Comparison of ENCODE assay signal across 1 cellular context in the genomic region with DNA sequence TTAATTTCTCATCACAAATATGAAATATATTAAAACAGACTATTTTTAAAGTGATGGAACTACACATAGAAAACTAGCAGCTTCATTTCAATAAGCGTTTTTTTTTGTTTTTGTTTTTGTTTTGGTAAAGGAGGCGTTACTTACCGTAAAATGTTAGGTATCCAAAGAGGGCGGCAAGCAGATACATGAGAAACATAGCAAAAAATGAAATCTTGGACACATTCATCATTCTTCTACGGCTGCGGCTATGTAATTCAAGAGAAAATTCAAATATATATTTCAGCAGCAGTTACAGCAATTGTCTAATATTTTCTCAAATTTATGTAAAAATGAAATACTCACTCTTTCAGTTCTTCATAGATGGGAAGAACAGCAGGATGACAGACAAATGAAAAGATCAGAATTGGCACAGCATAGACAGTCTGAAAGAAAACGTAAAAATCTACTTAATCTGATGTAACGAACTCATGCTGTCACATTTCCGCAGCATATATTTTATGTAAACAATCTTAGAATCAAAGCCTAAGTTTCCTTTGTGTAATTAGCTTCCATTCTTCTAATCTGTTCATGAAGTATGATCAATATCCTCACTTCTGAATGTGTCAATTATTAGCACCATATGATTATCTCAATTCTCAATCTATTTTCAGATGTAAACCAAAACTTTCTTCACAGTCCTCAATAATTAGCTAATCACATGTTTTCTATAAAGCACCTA.
A peak's percentile ranks its signal among the peaks of the same experiment; 100 is the strongest.
TF ChIP-seq lines count a peak whose summit lies in the region.

No MANE protein-coding gene starts in this region.

TF ChIP-seq in K562, 482 proteins besides CTCF, POLR2A, EP300 and RAD21:
- TF ChIP-seq KHSRP (IDR thresholded peaks at IDR 0.05) (0 out of 2 replicates have a peak, but pooled peaks have one; percentile 8), ILF3 (IDR thresholded peaks at IDR 0.05; ENCODE audit: borderline replicate concordance) (0 out of 2 replicates have a peak, but pooled peaks have one; percentile 25), HNRNPUL1 (IDR thresholded peaks at IDR 0.05; ENCODE audit: low read length) (no peak), CSDE1 (IDR thresholded peaks at IDR 0.05) (no peak), ZKSCAN1 (IDR thresholded peaks at IDR 0.05; ENCODE audit: low read depth, low read length) (no peak), RBFOX2 (IDR thresholded peaks at IDR 0.05; ENCODE audit: low read depth, low read length) (peak; percentile 52; the same call in 1 of the 2 replicates), ZFX (CRISPR knock-in tag; IDR thresholded peaks at IDR 0.05) (no peak), ZNF212 (CRISPR knock-in tag; IDR thresholded peaks at IDR 0.05) (no peak), ZNF717 (CRISPR knock-in tag; IDR thresholded peaks at IDR 0.05) (0 out of 2 replicates have a peak, but pooled peaks have one; percentile 27), PTTG1 (tag; IDR thresholded peaks at IDR 0.05; ENCODE audit: low read depth) (no peak), SUPT5H (IDR thresholded peaks at IDR 0.05) (0 out of 2 replicates have a peak, but pooled peaks have one; percentile 45), TEAD1 (CRISPR knock-in tag; IDR thresholded peaks at IDR 0.05) (0 out of 4 replicates have a peak, but pooled peaks of 1 of the 2 experiments have one; percentile 30), POLR2AphosphoS5 (IDR thresholded peaks at IDR 0.05; ENCODE audit: control insufficient read depth, insufficient read depth, low read depth, low read length) (0 out of 2 replicates have a peak, but pooled peaks have one; percentile 27), THRAP3 (IDR thresholded peaks at IDR 0.05; ENCODE audit: borderline replicate concordance) (no peak), ZNF778 (CRISPR knock-in tag; IDR thresholded peaks at IDR 0.05) (no peak), MAFG (tag; conservative IDR thresholded peaks at IDR 0.05) (no peak), MEIS2 (IDR thresholded peaks at IDR 0.05; ENCODE audit: partially characterized antibody) (no peak), FOXJ2 (tag; IDR thresholded peaks at IDR 0.05) (no peak), POLR2B (IDR thresholded peaks at IDR 0.05; ENCODE audit: low read depth, partially characterized antibody) (peak; percentile 43), ZNF551 (CRISPR knock-in tag; IDR thresholded peaks at IDR 0.05) (no peak), SMAD3 (CRISPR knock-in tag; conservative IDR thresholded peaks at IDR 0.05) (peak; percentile 78; the same call in 1 of the 2 replicates), ZNF24 (IDR thresholded peaks at IDR 0.05) (no peak), RCOR1 (IDR thresholded peaks at IDR 0.05; ENCODE audit: borderline replicate concordance in 1 of 2, low read depth in 2 of 2, low read length in 2 of 2) (no peak), POLR2G (IDR thresholded peaks at IDR 0.05; ENCODE audit: low read depth, low read length) (peak; percentile 48; the same call in 1 of the 2 replicates), ZNF384 (IDR thresholded peaks at IDR 0.05; ENCODE audit: low read depth, low read length) (no peak), HDAC8 (tag; IDR thresholded peaks at IDR 0.05) (no peak), CBX8 (IDR thresholded peaks at IDR 0.05; ENCODE audit: borderline replicate concordance, extremely low read depth, low read depth, low read length, poor library complexity, severe bottlenecking) (no peak), NFXL1 (CRISPR knock-in tag; IDR thresholded peaks at IDR 0.05) (0 out of 2 replicates have a peak, but pooled peaks have one; percentile 45)
- TF ChIP-seq, protein P1, sequence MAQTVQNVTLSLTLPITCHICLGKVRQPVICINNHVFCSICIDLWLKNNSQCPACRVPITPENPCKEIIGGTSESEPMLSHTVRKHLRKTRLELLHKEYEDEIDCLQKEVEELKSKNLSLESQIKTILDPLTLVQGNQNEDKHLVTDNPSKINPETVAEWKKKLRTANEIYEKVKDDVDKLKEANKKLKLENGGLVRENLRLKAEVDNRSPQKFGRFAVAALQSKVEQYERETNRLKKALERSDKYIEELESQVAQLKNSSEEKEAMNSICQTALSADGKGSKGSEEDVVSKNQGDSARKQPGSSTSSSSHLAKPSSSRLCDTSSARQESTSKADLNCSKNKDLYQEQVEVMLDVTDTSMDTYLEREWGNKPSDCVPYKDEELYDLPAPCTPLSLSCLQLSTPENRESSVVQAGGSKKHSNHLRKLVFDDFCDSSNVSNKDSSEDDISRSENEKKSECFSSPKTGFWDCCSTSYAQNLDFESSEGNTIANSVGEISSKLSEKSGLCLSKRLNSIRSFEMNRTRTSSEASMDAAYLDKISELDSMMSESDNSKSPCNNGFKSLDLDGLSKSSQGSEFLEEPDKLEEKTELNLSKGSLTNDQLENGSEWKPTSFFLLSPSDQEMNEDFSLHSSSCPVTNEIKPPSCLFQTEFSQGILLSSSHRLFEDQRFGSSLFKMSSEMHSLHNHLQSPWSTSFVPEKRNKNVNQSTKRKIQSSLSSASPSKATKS (CRISPR knock-in tag; IDR thresholded peaks at IDR 0.05): no peak
- TF ChIP-seq, protein P2, sequence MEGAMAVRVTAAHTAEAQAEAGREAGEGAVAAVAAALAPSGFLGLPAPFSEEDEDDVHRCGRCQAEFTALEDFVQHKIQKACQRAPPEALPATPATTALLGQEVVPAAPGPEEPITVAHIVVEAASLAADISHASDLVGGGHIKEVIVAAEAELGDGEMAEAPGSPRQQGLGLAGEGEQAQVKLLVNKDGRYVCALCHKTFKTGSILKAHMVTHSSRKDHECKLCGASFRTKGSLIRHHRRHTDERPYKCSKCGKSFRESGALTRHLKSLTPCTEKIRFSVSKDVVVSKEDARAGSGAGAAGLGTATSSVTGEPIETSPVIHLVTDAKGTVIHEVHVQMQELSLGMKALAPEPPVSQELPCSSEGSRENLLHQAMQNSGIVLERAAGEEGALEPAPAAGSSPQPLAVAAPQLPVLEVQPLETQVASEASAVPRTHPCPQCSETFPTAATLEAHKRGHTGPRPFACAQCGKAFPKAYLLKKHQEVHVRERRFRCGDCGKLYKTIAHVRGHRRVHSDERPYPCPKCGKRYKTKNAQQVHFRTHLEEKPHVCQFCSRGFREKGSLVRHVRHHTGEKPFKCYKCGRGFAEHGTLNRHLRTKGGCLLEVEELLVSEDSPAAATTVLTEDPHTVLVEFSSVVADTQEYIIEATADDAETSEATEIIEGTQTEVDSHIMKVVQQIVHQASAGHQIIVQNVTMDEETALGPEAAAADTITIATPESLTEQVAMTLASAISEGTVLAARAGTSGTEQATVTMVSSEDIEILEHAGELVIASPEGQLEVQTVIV (CRISPR knock-in tag; IDR thresholded peaks at IDR 0.05; ENCODE audit: borderline replicate concordance): no peak
- TF ChIP-seq, protein P3, sequence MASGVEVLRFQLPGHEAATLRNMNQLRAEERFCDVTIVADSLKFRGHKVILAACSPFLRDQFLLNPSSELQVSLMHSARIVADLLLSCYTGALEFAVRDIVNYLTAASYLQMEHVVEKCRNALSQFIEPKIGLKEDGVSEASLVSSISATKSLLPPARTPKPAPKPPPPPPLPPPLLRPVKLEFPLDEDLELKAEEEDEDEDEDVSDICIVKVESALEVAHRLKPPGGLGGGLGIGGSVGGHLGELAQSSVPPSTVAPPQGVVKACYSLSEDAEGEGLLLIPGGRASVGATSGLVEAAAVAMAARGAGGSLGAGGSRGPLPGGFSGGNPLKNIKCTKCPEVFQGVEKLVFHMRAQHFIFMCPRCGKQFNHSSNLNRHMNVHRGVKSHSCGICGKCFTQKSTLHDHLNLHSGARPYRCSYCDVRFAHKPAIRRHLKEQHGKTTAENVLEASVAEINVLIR (CRISPR knock-in tag; IDR thresholded peaks at IDR 0.05): no peak
- TF ChIP-seq, protein P4, sequence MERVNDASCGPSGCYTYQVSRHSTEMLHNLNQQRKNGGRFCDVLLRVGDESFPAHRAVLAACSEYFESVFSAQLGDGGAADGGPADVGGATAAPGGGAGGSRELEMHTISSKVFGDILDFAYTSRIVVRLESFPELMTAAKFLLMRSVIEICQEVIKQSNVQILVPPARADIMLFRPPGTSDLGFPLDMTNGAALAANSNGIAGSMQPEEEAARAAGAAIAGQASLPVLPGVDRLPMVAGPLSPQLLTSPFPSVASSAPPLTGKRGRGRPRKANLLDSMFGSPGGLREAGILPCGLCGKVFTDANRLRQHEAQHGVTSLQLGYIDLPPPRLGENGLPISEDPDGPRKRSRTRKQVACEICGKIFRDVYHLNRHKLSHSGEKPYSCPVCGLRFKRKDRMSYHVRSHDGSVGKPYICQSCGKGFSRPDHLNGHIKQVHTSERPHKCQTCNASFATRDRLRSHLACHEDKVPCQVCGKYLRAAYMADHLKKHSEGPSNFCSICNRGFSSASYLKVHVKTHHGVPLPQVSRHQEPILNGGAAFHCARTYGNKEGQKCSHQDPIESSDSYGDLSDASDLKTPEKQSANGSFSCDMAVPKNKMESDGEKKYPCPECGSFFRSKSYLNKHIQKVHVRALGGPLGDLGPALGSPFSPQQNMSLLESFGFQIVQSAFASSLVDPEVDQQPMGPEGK (CRISPR knock-in tag; IDR thresholded peaks at IDR 0.05; ENCODE audit: borderline replicate concordance): no peak
- TF ChIP-seq, protein P5, sequence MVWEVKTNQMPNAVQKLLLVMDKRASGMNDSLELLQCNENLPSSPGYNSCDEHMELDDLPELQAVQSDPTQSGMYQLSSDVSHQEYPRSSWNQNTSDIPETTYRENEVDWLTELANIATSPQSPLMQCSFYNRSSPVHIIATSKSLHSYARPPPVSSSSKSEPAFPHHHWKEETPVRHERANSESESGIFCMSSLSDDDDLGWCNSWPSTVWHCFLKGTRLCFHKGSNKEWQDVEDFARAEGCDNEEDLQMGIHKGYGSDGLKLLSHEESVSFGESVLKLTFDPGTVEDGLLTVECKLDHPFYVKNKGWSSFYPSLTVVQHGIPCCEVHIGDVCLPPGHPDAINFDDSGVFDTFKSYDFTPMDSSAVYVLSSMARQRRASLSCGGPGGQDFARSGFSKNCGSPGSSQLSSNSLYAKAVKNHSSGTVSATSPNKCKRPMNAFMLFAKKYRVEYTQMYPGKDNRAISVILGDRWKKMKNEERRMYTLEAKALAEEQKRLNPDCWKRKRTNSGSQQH (CRISPR knock-in tag; IDR thresholded peaks at IDR 0.05): 0 out of 2 replicates have a peak, but pooled peaks have one; percentile 44
TF ChIP-seq in K562: peak in this region for 12.
